ENCODE assay signal across 1 cellular context in genomic region chr1:112133487-112133886, GRCh38.
TF ChIP-seq lines count a peak whose summit lies in the region.

No MANE protein-coding gene starts in this region.

TF ChIP-seq in SK-N-SH, 30 proteins besides CTCF, POLR2A, EP300 and RAD21:
- TF ChIP-seq REST (IDR thresholded peaks at IDR 0.05; ENCODE audit: low read depth, low read length) (peak; percentile 81), MXI1 (IDR thresholded peaks at IDR 0.05; ENCODE audit: low read depth, low read length) (no peak)
TF ChIP-seq in SK-N-SH: peak in this region for 1.
